In genomic region chr10:123858907-123859650, GRCh38 we compare ENCODE assay signal across 18 cellular contexts. TPM values are rescaled to one million over a fixed set of nuclear protein-coding genes. Genes with fewer than 3 reads are reported as not detected.
DNase-seq lines count a peak whose midpoint lies in the region; ATAC-seq and TF ChIP-seq lines count a peak whose summit lies in the region.
"Had no signal": no experiment of that assay in that cellular context is flagged by ENCODE, and none has a peak within 500 bp of the region (broad histone marks: within the 10 kb centered on the region; RNA-seq: fewer than 3 reads in every experiment).

No MANE protein-coding gene starts in this region.

- no peak for TF ChIP-seq POLR2A in gastroesophageal sphincter (IDR thresholded peaks at IDR 0.05)

- no peaks in the 10 kb centered on the region for H3K9me2 ChIP-seq in neural cell (ENCODE audit: insufficient read depth, low read length)

- peak overlapping the region; percentile 71 for H2AFZ ChIP-seq in KMS-11 (ENCODE audit: low read depth)
- H2AFZ ChIP-seq in neural cell (ENCODE audit: low read depth, low read length) = no peak overlapping the region

- TF ChIP-seq EP300 in gastroesophageal sphincter (IDR thresholded peaks at IDR 0.05) (no peak), neural cell (conservative IDR thresholded peaks at IDR 0.05; ENCODE audit: poor library complexity, severe bottlenecking) (no peak)

- H3K36me3 ChIP-seq in KMS-11 (ENCODE audit: insufficient read depth) (no peaks in the 10 kb centered on the region), gastroesophageal sphincter (peaks cover 0 to 12% of the 10 kb centered on the region in 2 donors), neural cell (ENCODE audit: insufficient read depth, low read length) (no peaks in the 10 kb centered on the region)
- H3K36me3 ChIP-seq: SJCRH30 had no signal

- TF ChIP-seq CTCF in KMS-11 (conservative IDR thresholded peaks at IDR 0.05; ENCODE audit: low read depth, low read length) (no peak), gastroesophageal sphincter (IDR thresholded peaks at IDR 0.05) (no peak), neural cell (IDR thresholded peaks at IDR 0.05; ENCODE audit: poor library complexity, severe bottlenecking) (no peak), GM10248 (IDR thresholded peaks at IDR 0.05; ENCODE audit: control extremely low read depth, extremely low read depth, low read depth, missing control alignments) (no peak)

- POLR2A ChIA-PET in GM10248 (lab: Yijun Ruan, JAX) = no interaction called here

- CTCF ChIA-PET in GM10248 (lab: Yijun Ruan, JAX) = no interaction called here

- WGBS in gastroesophageal sphincter (ENCODE audit: low coverage in 1 of 2), 2 donors = 48 to 59% methylated on average over 4 to 9 of the region's 20 CpGs

- H3K4me1 ChIP-seq in KMS-11 (ENCODE audit: low read depth, poor library complexity, severe bottlenecking) (peaks cover 46% of the 10 kb centered on the region), gastroesophageal sphincter (peaks cover 0 to 81% (median 15%) of the 10 kb centered on the region in 3 donors)
- H3K4me1 ChIP-seq: SJCRH30 had no signal

- ATAC-seq in gastroesophageal sphincter = no peak
- ATAC-seq in GM21737 (IDR thresholded peaks at IDR 0.05; ENCODE audit: unreplicated experiment) = no peak
- ATAC-seq: PC-3 had no signal

- H4K20me1 ChIP-seq in KMS-11 (ENCODE audit: insufficient read depth) = no peaks in the 10 kb centered on the region
- H4K20me1 ChIP-seq in neural cell (ENCODE audit: insufficient read depth) = no peaks in the 10 kb centered on the region

- DNase-seq in superior temporal gyrus (ENCODE audit: extremely low spot score) (peak; percentile 20), Kasumi-1 (lab: John Stamatoyannopoulos, UW) (no peak), GM10248 (ENCODE audit: extremely low spot score) (no peak)
- no peak for DNase-seq in activated T-cell treated with anti-CD3 and anti-CD28 coated beads, Interleukin-2, amount 50 U/mL, for 1 hour
- DNase-seq: HFFc6, Karpas-422, NCI-H1105 treated with DMSO at 0.1 percent for 48 hours, NCI-H2029, NCI-H2171, NCI-H446, NCI-H69, PC-3, SJCRH30 had no signal

- H3K4me3 ChIP-seq in KMS-11 (IDR thresholded peaks at IDR 0.05; ENCODE audit: insufficient read depth, low read depth, low read length) (no peak overlapping the region), gastroesophageal sphincter (no peak overlapping the region), neural cell (ENCODE audit: low read length) (no peak overlapping the region)
- H3K4me3 ChIP-seq: SJCRH30 had no signal

- H3K4me2 ChIP-seq in KMS-11 = peak overlapping the region; percentile 75
- H3K4me2 ChIP-seq in neural cell (ENCODE audit: low read length) = no peak overlapping the region

- H3K9ac ChIP-seq in KMS-11 (peak overlapping the region; percentile 54), neural cell (ENCODE audit: low read length) (peak overlapping the region; percentile 29)

- H3K79me2 ChIP-seq in KMS-11 (ENCODE audit: insufficient read depth, low read depth) (no peaks in the 10 kb centered on the region), neural cell (replicated peaks; ENCODE audit: insufficient read depth, low read length) (no peaks in the 10 kb centered on the region)

- H3K27ac ChIP-seq in KMS-11 (peak overlapping the region; percentile 83), gastroesophageal sphincter (peak overlapping the region; percentile 12 to 95 (median 76)), neural cell (ENCODE audit: low read length) (peak overlapping the region; percentile 68)
- H3K27ac ChIP-seq: SJCRH30 had no signal

- no peak for TF ChIP-seq RAD21 in neural cell (conservative IDR thresholded peaks at IDR 0.05)

- H3K27me3 ChIP-seq in KMS-11 (ENCODE audit: insufficient read depth, low read depth) (no peaks in the 10 kb centered on the region), gastroesophageal sphincter (no peaks in the 10 kb centered on the region), neural cell (ENCODE audit: insufficient read depth, low read depth, low read length) (no peaks in the 10 kb centered on the region)

- H3F3A ChIP-seq in neural cell (ENCODE audit: insufficient read depth, low read length, poor library complexity, severe bottlenecking) = no peaks in the 10 kb centered on the region

- H3K9me3 ChIP-seq in gastroesophageal sphincter = no peaks in the 10 kb centered on the region
- no peaks in the 10 kb centered on the region for H3K9me3 ChIP-seq in neural cell (ENCODE audit: low read length)
- H3K9me3 ChIP-seq: SJCRH30 had no signal

TF ChIP-seq in neural cell, 6 proteins besides CTCF, POLR2A, EP300 and RAD21:
- TF ChIP-seq EZH2 (IDR thresholded peaks at IDR 0.05; ENCODE audit: borderline replicate concordance, insufficient read depth, low read length, poor library complexity, severe bottlenecking) = no peak
- TF ChIP-seq MXI1 (conservative IDR thresholded peaks at IDR 0.05; ENCODE audit: poor library complexity, severe bottlenecking) = no peak
- no peak for TF ChIP-seq POLR2AphosphoS5 (IDR thresholded peaks at IDR 0.05)
- TF ChIP-seq SMC3 (conservative IDR thresholded peaks at IDR 0.05; ENCODE audit: poor library complexity) = no peak
- TF ChIP-seq REST (IDR thresholded peaks at IDR 0.05; ENCODE audit: borderline replicate concordance) = no peak
- no peak for TF ChIP-seq TAF1 (IDR thresholded peaks at IDR 0.05; ENCODE audit: low read depth)

RNA-seq across cellular contexts. Expression of gene CPXM2, which starts 32.5 kb away (rescaled TPM):
- 100 to 1,000 TPM in 1 of 4 donors, 10 to 100 TPM in 3; 57.1 to 165 (median 85.1) TPM for total RNA-seq in gastroesophageal sphincter
- polyA plus RNA-seq in neural cell = not detected in 2 replicates
- polyA minus RNA-seq in neural cell = not detected in 2 replicates
- total RNA-seq: H4, HFFc6, PC-3, SJCRH30 had no signal
